ENCODE assay signal across 1 cellular context in the genomic region with DNA sequence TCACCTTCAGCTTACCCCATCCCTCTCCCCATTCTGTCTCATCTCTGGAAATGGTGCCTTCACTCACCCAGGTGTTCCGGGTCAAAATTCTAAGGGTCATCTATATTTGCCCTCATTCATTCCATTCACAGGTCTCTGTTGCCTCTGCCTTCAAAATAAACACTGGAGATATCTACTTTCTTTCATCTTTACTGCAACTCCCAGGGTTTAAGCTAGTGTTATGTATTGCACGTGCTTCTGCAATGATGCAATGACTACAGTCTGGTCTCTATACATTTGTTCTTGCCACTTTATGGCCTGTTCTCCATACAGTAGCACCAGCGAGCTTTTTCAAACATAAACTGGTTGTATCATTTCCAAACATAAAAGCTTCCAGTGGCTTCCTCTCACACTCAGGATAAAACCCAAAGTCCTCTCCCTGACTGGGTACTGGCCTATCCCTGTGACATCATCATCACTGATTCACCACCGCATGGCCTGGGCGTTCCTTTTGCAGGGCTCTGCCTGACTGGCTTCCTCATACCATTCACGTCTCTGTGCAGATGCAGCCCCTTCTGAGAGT.
TF ChIP-seq lines count a peak whose summit lies in the region.

No MANE protein-coding gene starts in this region.

TF ChIP-seq in HepG2, 621 proteins besides CTCF, POLR2A, EP300 and RAD21 (continued from another document and continues in another):
- TF ChIP-seq, protein P1, sequence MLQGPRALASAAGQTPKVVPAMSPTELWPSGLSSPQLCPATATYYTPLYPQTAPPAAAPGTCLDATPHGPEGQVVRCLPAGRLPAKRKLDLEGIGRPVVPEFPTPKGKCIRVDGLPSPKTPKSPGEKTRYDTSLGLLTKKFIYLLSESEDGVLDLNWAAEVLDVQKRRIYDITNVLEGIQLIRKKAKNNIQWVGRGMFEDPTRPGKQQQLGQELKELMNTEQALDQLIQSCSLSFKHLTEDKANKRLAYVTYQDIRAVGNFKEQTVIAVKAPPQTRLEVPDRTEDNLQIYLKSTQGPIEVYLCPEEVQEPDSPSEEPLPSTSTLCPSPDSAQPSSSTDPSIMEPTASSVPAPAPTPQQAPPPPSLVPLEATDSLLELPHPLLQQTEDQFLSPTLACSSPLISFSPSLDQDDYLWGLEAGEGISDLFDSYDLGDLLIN (CRISPR knock-in tag; IDR thresholded peaks at IDR 0.05; ENCODE audit: borderline replicate concordance), result no peak
- TF ChIP-seq ZBTB1 (CRISPR knock-in tag; IDR thresholded peaks at IDR 0.05; ENCODE audit: borderline replicate concordance), result no peak
- TF ChIP-seq ZBTB43 (CRISPR knock-in tag; conservative IDR thresholded peaks at IDR 0.05), result peak; percentile 70
- no peak for TF ChIP-seq ZNF776 (CRISPR knock-in tag; IDR thresholded peaks at IDR 0.05)
- TF ChIP-seq SALL1 (CRISPR knock-in tag; IDR thresholded peaks at IDR 0.05), result peak; percentile 71
- TF ChIP-seq NRL (CRISPR knock-in tag; IDR thresholded peaks at IDR 0.05; ENCODE audit: borderline replicate concordance), result no peak
- TF ChIP-seq ISL2 (CRISPR knock-in tag; IDR thresholded peaks at IDR 0.05), result peak; percentile 98
- no peak for TF ChIP-seq MYNN (CRISPR knock-in tag; IDR thresholded peaks at IDR 0.05; ENCODE audit: low read depth)
- peak; percentile 90; the same call in 1 of the 2 replicates for TF ChIP-seq AHDC1 (CRISPR knock-in tag; IDR thresholded peaks at IDR 0.05; ENCODE audit: borderline replicate concordance)
- TF ChIP-seq, protein P2, sequence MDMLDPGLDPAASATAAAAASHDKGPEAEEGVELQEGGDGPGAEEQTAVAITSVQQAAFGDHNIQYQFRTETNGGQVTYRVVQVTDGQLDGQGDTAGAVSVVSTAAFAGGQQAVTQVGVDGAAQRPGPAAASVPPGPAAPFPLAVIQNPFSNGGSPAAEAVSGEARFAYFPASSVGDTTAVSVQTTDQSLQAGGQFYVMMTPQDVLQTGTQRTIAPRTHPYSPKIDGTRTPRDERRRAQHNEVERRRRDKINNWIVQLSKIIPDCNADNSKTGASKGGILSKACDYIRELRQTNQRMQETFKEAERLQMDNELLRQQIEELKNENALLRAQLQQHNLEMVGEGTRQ (IDR thresholded peaks at IDR 0.05; ENCODE audit: low read depth, low read length), result no peak
- TF ChIP-seq, protein P2 (CRISPR knock-in tag; IDR thresholded peaks at IDR 0.05; ENCODE audit: borderline replicate concordance), result no peak
- TF ChIP-seq SNAI1 (CRISPR knock-in tag; IDR thresholded peaks at IDR 0.05; ENCODE audit: borderline replicate concordance), result no peak; the same call in 1 of the 2 replicates
- TF ChIP-seq RBM39 (IDR thresholded peaks at IDR 0.05; ENCODE audit: low read depth, low read length, poor library complexity, severe bottlenecking), result no peak
- no peak for TF ChIP-seq ZNF768 (CRISPR knock-in tag; IDR thresholded peaks at IDR 0.05)
- TF ChIP-seq IRX3 (CRISPR knock-in tag; IDR thresholded peaks at IDR 0.05; ENCODE audit: borderline replicate concordance, low read depth), result 0 out of 2 replicates have a peak, but pooled peaks have one; percentile 61
- 0 out of 2 replicates have a peak, but pooled peaks have one; percentile 41 for TF ChIP-seq ZNF788 (CRISPR knock-in tag; IDR thresholded peaks at IDR 0.05; ENCODE audit: borderline replicate concordance)
- no peak for TF ChIP-seq ZNF10 (CRISPR knock-in tag; IDR thresholded peaks at IDR 0.05; ENCODE audit: borderline replicate concordance, low read depth)
- no peak for TF ChIP-seq ZNF839 (CRISPR knock-in tag; IDR thresholded peaks at IDR 0.05; ENCODE audit: borderline replicate concordance)
- TF ChIP-seq NFE2 (CRISPR knock-in tag; IDR thresholded peaks at IDR 0.05), result no peak
- TF ChIP-seq ZNF501 (CRISPR knock-in tag; IDR thresholded peaks at IDR 0.05), result no peak
- TF ChIP-seq ZNF678 (CRISPR knock-in tag; IDR thresholded peaks at IDR 0.05), result 0 out of 2 replicates have a peak, but pooled peaks have one; percentile 5
- TF ChIP-seq, protein P3, sequence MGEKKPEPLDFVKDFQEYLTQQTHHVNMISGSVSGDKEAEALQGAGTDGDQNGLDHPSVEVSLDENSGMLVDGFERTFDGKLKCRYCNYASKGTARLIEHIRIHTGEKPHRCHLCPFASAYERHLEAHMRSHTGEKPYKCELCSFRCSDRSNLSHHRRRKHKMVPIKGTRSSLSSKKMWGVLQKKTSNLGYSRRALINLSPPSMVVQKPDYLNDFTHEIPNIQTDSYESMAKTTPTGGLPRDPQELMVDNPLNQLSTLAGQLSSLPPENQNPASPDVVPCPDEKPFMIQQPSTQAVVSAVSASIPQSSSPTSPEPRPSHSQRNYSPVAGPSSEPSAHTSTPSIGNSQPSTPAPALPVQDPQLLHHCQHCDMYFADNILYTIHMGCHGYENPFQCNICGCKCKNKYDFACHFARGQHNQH (CRISPR knock-in tag; IDR thresholded peaks at IDR 0.05), result 0 out of 2 replicates have a peak, but pooled peaks have one; percentile 15
- TF ChIP-seq ZNF354B (CRISPR knock-in tag; IDR thresholded peaks at IDR 0.05), result no peak
- TF ChIP-seq, protein P4, sequence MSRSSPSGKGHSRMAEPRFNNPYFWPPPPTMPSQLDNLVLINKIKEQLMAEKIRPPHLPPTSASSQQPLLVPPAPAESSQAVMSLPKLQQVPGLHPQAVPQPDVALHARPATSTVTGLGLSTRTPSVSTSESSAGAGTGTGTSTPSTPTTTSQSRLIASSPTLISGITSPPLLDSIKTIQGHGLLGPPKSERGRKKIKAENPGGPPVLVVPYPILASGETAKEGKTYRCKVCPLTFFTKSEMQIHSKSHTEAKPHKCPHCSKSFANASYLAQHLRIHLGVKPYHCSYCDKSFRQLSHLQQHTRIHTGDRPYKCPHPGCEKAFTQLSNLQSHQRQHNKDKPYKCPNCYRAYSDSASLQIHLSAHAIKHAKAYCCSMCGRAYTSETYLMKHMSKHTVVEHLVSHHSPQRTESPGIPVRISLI (CRISPR knock-in tag; IDR thresholded peaks at IDR 0.05; ENCODE audit: borderline replicate concordance), result peak; percentile 79; the same call in 1 of the 2 replicates
- TF ChIP-seq, protein P5, sequence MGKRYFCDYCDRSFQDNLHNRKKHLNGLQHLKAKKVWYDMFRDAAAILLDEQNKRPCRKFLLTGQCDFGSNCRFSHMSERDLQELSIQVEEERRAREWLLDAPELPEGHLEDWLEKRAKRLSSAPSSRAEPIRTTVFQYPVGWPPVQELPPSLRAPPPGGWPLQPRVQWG (CRISPR knock-in tag; IDR thresholded peaks at IDR 0.05; ENCODE audit: borderline replicate concordance, low read depth), result no peak
- no peak for TF ChIP-seq PAWR (CRISPR knock-in tag; IDR thresholded peaks at IDR 0.05; ENCODE audit: borderline replicate concordance)
- 0 out of 2 replicates have a peak, but pooled peaks have one; percentile 54 for TF ChIP-seq REL (CRISPR knock-in tag; conservative IDR thresholded peaks at IDR 0.05)
- TF ChIP-seq ZNF460 (CRISPR knock-in tag; IDR thresholded peaks at IDR 0.05; ENCODE audit: borderline replicate concordance), result no peak; the same call in 1 of the 2 replicates
- TF ChIP-seq ZZZ3 (CRISPR knock-in tag; IDR thresholded peaks at IDR 0.05; ENCODE audit: borderline replicate concordance), result no peak
- TF ChIP-seq HNRNPL (IDR thresholded peaks at IDR 0.05; ENCODE audit: low read depth, low read length), result no peak
- TF ChIP-seq ZNF543 (CRISPR knock-in tag; IDR thresholded peaks at IDR 0.05), result no peak
- TF ChIP-seq ZNF792 (CRISPR knock-in tag; IDR thresholded peaks at IDR 0.05), result no peak
- no peak for TF ChIP-seq PRMT3 (CRISPR knock-in tag; IDR thresholded peaks at IDR 0.05; ENCODE audit: borderline replicate concordance, low read depth)
- TF ChIP-seq SALL2 (CRISPR knock-in tag; IDR thresholded peaks at IDR 0.05), result 0 out of 2 replicates have a peak, but pooled peaks have one; percentile 52
- TF ChIP-seq KMT2B (CRISPR knock-in tag; IDR thresholded peaks at IDR 0.05), result 0 out of 2 replicates have a peak, but pooled peaks have one; percentile 18
- no peak for TF ChIP-seq CCAR2 (optimal IDR thresholded peaks at IDR 0.05; ENCODE audit: low read depth, low read length)
- no peak for TF ChIP-seq TAF15 (IDR thresholded peaks at IDR 0.05; ENCODE audit: low read depth, low read length, poor library complexity, severe bottlenecking)
- TF ChIP-seq ZNF329 (CRISPR knock-in tag; IDR thresholded peaks at IDR 0.05; ENCODE audit: low read depth), result no peak
- TF ChIP-seq UBTF (CRISPR knock-in tag; IDR thresholded peaks at IDR 0.05), result no peak
- TF ChIP-seq PAF1 (CRISPR knock-in tag; IDR thresholded peaks at IDR 0.05), result no peak
- peak; percentile 58; the same call in 1 of the 2 replicates for TF ChIP-seq ZNF12 (CRISPR knock-in tag; IDR thresholded peaks at IDR 0.05)
- TF ChIP-seq ZXDC (CRISPR knock-in tag; IDR thresholded peaks at IDR 0.05), result no peak
- peak; percentile 90 for TF ChIP-seq ZMYM2 (CRISPR knock-in tag; IDR thresholded peaks at IDR 0.05)
